ENCODE assay signal across 8 cellular contexts in genomic region chr7:44573464-44574285, GRCh38. TPM values are rescaled to one million over a fixed set of nuclear protein-coding genes. Genes with fewer than 3 reads are reported as not detected.
DNase-seq lines count a peak whose midpoint lies in the region; ATAC-seq and TF ChIP-seq lines count a peak whose summit lies in the region.

Gene DDX56, minus strand, starts transcription at chr7:44573908. Its CDS starts 13 bp downstream, at chr7:44573895.

- no peaks in the 10 kb centered on the region for H3K9me3 Mint-ChIP-seq in activated CD4-positive, alpha-beta T cell treated with anti-CD3 and anti-CD28 coated beads, Interleukin-2, amount 10 ng/mL, durations not matched to agents 24 days and 14 days

- no peaks in the 10 kb centered on the region for H3K27me3 Mint-ChIP-seq in activated CD4-positive, alpha-beta T cell treated with anti-CD3 and anti-CD28 coated beads, Interleukin-2, amount 10 ng/mL, durations not matched to agents 24 days and 14 days

- no peak for TF ChIP-seq CTCF in BJ (IDR thresholded peaks at IDR 0.05; ENCODE audit: insufficient read depth, low read depth, low read length)

- H3K4me3 Mint-ChIP-seq in activated CD4-positive, alpha-beta T cell treated with anti-CD3 and anti-CD28 coated beads, Interleukin-2, amount 10 ng/mL, durations not matched to agents 24 days and 14 days: peak within 1 kb of the TSS; percentile 92

- POLR2A ChIA-PET in BJ (lab: Charles Lee): interaction anchor here (0.5 to 0.6 kb wide), 2 partner anchors 9 to 237 kb away, joined by 6 read pairs; partner anchors contain the start of gene TMED4

- H3K36me3 Mint-ChIP-seq in activated CD4-positive, alpha-beta T cell treated with anti-CD3 and anti-CD28 coated beads, Interleukin-2, amount 10 ng/mL, durations not matched to agents 24 days and 14 days (ENCODE audit: low read depth): peaks cover 70% of the 10 kb centered on the region

- ATAC-seq in GM19324 (IDR thresholded peaks at IDR 0.05; ENCODE audit: low FRiP score, unreplicated experiment) (peak; percentile 96), HG03469 (IDR thresholded peaks at IDR 0.05; ENCODE audit: unreplicated experiment) (peak; percentile 91)

- peaks cover 30% of the 10 kb centered on the region for H3K4me1 Mint-ChIP-seq in activated CD4-positive, alpha-beta T cell treated with anti-CD3 and anti-CD28 coated beads, Interleukin-2, amount 10 ng/mL, durations not matched to agents 24 days and 14 days

- H3K27ac Mint-ChIP-seq in activated CD4-positive, alpha-beta T cell treated with anti-CD3 and anti-CD28 coated beads, Interleukin-2, amount 10 ng/mL, durations not matched to agents 24 days and 14 days: peak within 1 kb of the TSS; percentile 96

- CTCF ChIA-PET in BJ (lab: Yijun Ruan, JAX): interaction anchor here (0.7 to 5.0 kb wide), 6 partner anchors 8 to 333 kb away, joined by 3 to 23 read pairs (median 6); partner anchors contain the start of gene H2AZ2

- H3K36me3 ChIP-seq in BJ (ENCODE audit: control insufficient read depth, insufficient read depth, low read length): peaks cover 30% of the 10 kb centered on the region

- peak; percentile 62 for DNase-seq in BJ (ENCODE audit: low read depth)
- DNase-seq in NCI-H526 treated with DMSO at 0.1 percent for 48 hours (lab: John Stamatoyannopoulos, UW): peak; percentile 90
- peak; percentile 98 for DNase-seq in activated CD4-positive, alpha-beta T cell treated with anti-CD3 and anti-CD28 coated beads, Interleukin-2, amount 10 ng/mL, durations not matched to agents 24 days and 14 days
- DNase-seq in cortex of kidney (lab: John Stamatoyannopoulos, UW): peak; percentile 61
- DNase-seq in left kidney (ENCODE audit: low read depth, low spot score): peak; percentile 98
- DNase-seq in stimulated activated CD4-positive, alpha-beta T cell treated with anti-CD3 and anti-CD28 coated beads, Interleukin-2, amount 100 ng/mL, for 24 hours: peak; percentile 93 to 95

- H3K27me3 ChIP-seq in BJ (ENCODE audit: control insufficient read depth, insufficient read depth, low read length): no peaks in the 10 kb centered on the region

- H3K4me3 ChIP-seq in BJ (ENCODE audit: low read depth, low read length): peak within 1 kb of the TSS; percentile 84

- intact Hi-C loops in activated CD4-positive, alpha-beta T cell treated with anti-CD3 and anti-CD28 coated beads, Interleukin-2, amount 10 ng/mL, durations not matched to agents 24 days and 14 days (cut with micrococcal nuclease): loop anchor here (1.0 to 2.0 kb wide), 3 partner anchors 9 to 311 kb away; partner anchors contain the start of genes OGDH, PURB and TMED4

RNA-seq across cellular contexts. Expression of gene DDX56, which starts in this region (rescaled TPM):
- polyA plus RNA-seq in BJ (2011; rRNA removed): 56.8 and 77.3 TPM in 2 replicates
- 38.3 and 71.1 TPM in 2 replicates for polyA minus RNA-seq in BJ (2011; rRNA and poly(A)+ RNA removed)
- 162 and 172 TPM in 2 replicates for total RNA-seq in activated CD4-positive, alpha-beta T cell treated with anti-CD3 and anti-CD28 coated beads, Interleukin-2, amount 10 ng/mL, durations not matched to agents 24 days and 14 days

Comparison
In these comparisons a context has a peak if more than half of its experiments do, and no peak if none do; other contexts are left out.
1. Peak in every context shown above with its lines: DNase-seq, ATAC-seq and H3K4me3 ChIP-seq.